ENCODE assay signal across 8 cellular contexts in genomic region chr11:32884770-32885384, GRCh38. TPM values are rescaled to one million over a fixed set of nuclear protein-coding genes. Genes with fewer than 3 reads are reported as not detected.
DNase-seq lines count a peak whose midpoint lies in the region; ATAC-seq and TF ChIP-seq lines count a peak whose summit lies in the region.

No MANE protein-coding gene starts in this region.

- intact Hi-C loops in Panc1 (cut with micrococcal nuclease; ENCODE audit: unreplicated experiment) = no loop called here
- intact Hi-C loops in dorsolateral prefrontal cortex (cut with DNase I) = no loop called here

- CTCF ChIA-PET in Panc1 (lab: Charles Lee) = interaction anchor here (1.5 kb wide), 1 partner anchor 10 kb away, joined by 4 read pairs; no protein-coding TSS in a partner anchor

- POLR2A ChIA-PET in Panc1 (lab: Charles Lee) = no interaction called here

- no peak overlapping the region for H3K4me3 ChIP-seq in GM12875 (ENCODE audit: low read depth, low read length)
- H3K4me3 ChIP-seq in Panc1 (ENCODE audit: low read depth in 2 of 2, low read length in 2 of 2) = no peak overlapping the region
- no peak overlapping the region for H3K4me3 ChIP-seq in dorsolateral prefrontal cortex

- H3K36me3 ChIP-seq in Panc1 (ENCODE audit: control insufficient read depth, insufficient read depth, low read length) = no peaks in the 10 kb centered on the region

- DNase-seq in ACHN = peak; percentile 26
- no peak for DNase-seq in Panc1 (ENCODE audit: low read depth, low spot score)
- DNase-seq in foreskin keratinocyte = no peak
- no peak for DNase-seq in dorsolateral prefrontal cortex
- DNase-seq in NCI-H187 treated with DMSO at 0.1 percent for 48 hours (lab: John Stamatoyannopoulos, UW) = no peak
- no peak for DNase-seq in islet precursor cell
- DNase-seq in C1 segment of cervical spinal cord (lab: John Stamatoyannopoulos, UW) = no peak

- H3K27ac ChIP-seq in Panc1 (ENCODE audit: low read length) = no peak overlapping the region
- H3K27ac ChIP-seq in foreskin keratinocyte = no peak overlapping the region
- no peak overlapping the region for H3K27ac ChIP-seq in dorsolateral prefrontal cortex

- no TSS peak for BruUV-seq in Panc1 (replicated peaks; lab: Mats Ljungman, UMichigan)

- H3K27me3 ChIP-seq in Panc1 (ENCODE audit: control insufficient read depth, insufficient read depth, low read length) (no peaks in the 10 kb centered on the region), foreskin keratinocyte (no peaks in the 10 kb centered on the region), dorsolateral prefrontal cortex (no peaks in the 10 kb centered on the region)

- H3K9me3 ChIP-seq in Panc1 (ENCODE audit: control insufficient read depth, insufficient read depth, low read depth, low read length) = no peaks in the 10 kb centered on the region

- ATAC-seq in Panc1 = peak; percentile 86
- ATAC-seq in foreskin keratinocyte = peak; percentile 58

- in situ Hi-C loops in ACHN (cut with HindIII; ENCODE audit: low pct_ligation_motif_present, low pct_unique_long_range_greater_than_20kb, low sequenced_read_pairs) (no loop called here), Panc1 (cut with HindIII; ENCODE audit: low pct_unique_long_range_greater_than_20kb, low sequenced_read_pairs) (no loop called here)

- H3K4me1 ChIP-seq in Panc1 (ENCODE audit: control insufficient read depth, insufficient read depth, low read length) (no peaks in the 10 kb centered on the region), foreskin keratinocyte (no peaks in the 10 kb centered on the region)

- peak; percentile 35; the same call in 1 of the 2 replicates for TF ChIP-seq CTCF in GM12875 (IDR thresholded peaks at IDR 0.05; ENCODE audit: borderline replicate concordance, insufficient read depth, low read depth, low read length)
- peak; percentile 79 for TF ChIP-seq CTCF in Panc1 (IDR thresholded peaks at IDR 0.05)
- TF ChIP-seq CTCF in foreskin keratinocyte (conservative IDR thresholded peaks at IDR 0.05) = peak; percentile 68
- peak in 27 of 56 donors; percentile 8 to 42 (median 24) for TF ChIP-seq CTCF in dorsolateral prefrontal cortex (IDR thresholded peaks at IDR 0.05 in 54 of 56, conservative IDR thresholded peaks at IDR 0.05 in 2 of 56; ENCODE audit: low read depth in 1 of 56, partially characterized antibody in 56 of 56)

RNA-seq across cellular contexts. Expression of gene QSER1, which starts 7.7 kb away (rescaled TPM):
- 48.2 TPM for total RNA-seq in Panc1 (2021; ENCODE audit: unreplicated experiment)
- polyA plus RNA-seq in Panc1 (2012; ENCODE audit: insufficient read length) = 11.1 TPM
- total RNA-seq in foreskin keratinocyte = 26.8 and 28.7 TPM in 2 replicates
- 2.8 and 3.8 TPM in 2 replicates for polyA plus RNA-seq in foreskin keratinocyte
- total RNA-seq in dorsolateral prefrontal cortex = 10 to 100 TPM; 31.1 to 56.7 (median 40.8) TPM

RNA-seq across cellular contexts. Expression of gene PRRG4, which starts 55.1 kb away (rescaled TPM):
- total RNA-seq in Panc1 (2021; ENCODE audit: unreplicated experiment) (0.87 TPM), foreskin keratinocyte (4.8 and 7.9 TPM in 2 replicates), dorsolateral prefrontal cortex (1 to 10 TPM in 8 of 120 experiments, under 1 TPM in 110, not detected in 2; 0.11 to 1.7 (median 0.38) TPM)
- polyA plus RNA-seq in Panc1 (2012; ENCODE audit: insufficient read length) = 0.30 TPM
- polyA plus RNA-seq in foreskin keratinocyte = 2.3 and 4.1 TPM in 2 replicates
